In genomic region chr3:46895204-46895660, GRCh38 we compare ENCODE assay signal across 8 cellular contexts. TPM values are rescaled to one million over a fixed set of nuclear protein-coding genes. Genes with fewer than 3 reads are reported as not detected.
DNase-seq lines count a peak whose midpoint lies in the region; ATAC-seq and TF ChIP-seq lines count a peak whose summit lies in the region.
"Had no signal": no experiment of that assay in that cellular context is flagged by ENCODE, and none has a peak within 500 bp of the region (broad histone marks: within the 10 kb centered on the region; RNA-seq: fewer than 3 reads in every experiment).

No MANE protein-coding gene starts in this region.

- TF ChIP-seq CTCF in GM13977 (IDR thresholded peaks at IDR 0.05; ENCODE audit: extremely low read depth, insufficient read depth, missing control alignments) (peak; percentile 93), epithelial cell of esophagus (IDR thresholded peaks at IDR 0.05; ENCODE audit: insufficient read depth, low read depth, low read length, missing control alignments) (peak; percentile 87)

- ATAC-seq in natural killer cell treated with Interleukin-12 subunit alpha and Interleukin-12 subunit beta and Interleukin-15 and Interleukin-18, amount 100 ng/mL, for 72 hours = peak; percentile 61 to 68
- peak; percentile 80 for ATAC-seq in stimulated activated naive CD8-positive, alpha-beta T cell treated with anti-CD3 and anti-CD28 coated beads, Interleukin-15, amount 100 ng/mL, for 72 hours

- in situ Hi-C loops in GM13977 (cut with MboI; ENCODE audit: low pct_unique_long_range_greater_than_20kb, low sequenced_read_pairs, unreplicated experiment) = loop anchor here (10.0 kb wide), 1 partner anchor 180 kb away; the partner anchor contains the start of gene PRSS50

- H3K4me1 Mint-ChIP-seq in natural killer cell treated with Interleukin-12 subunit alpha and Interleukin-12 subunit beta and Interleukin-15 and Interleukin-18, amount 100 ng/mL, for 72 hours (ENCODE audit: low read depth in 2 of 2) = peaks cover 12 to 15% of the 10 kb centered on the region in 2 donors
- H3K4me1 Mint-ChIP-seq in stimulated activated naive CD8-positive, alpha-beta T cell treated with anti-CD3 and anti-CD28 coated beads, Interleukin-15, amount 100 ng/mL, for 72 hours = peaks cover 21% of the 10 kb centered on the region

- H3K36me3 Mint-ChIP-seq in natural killer cell treated with Interleukin-12 subunit alpha and Interleukin-12 subunit beta and Interleukin-15 and Interleukin-18, amount 100 ng/mL, for 72 hours = no peaks in the 10 kb centered on the region

- DNase-seq in GM13977 (ENCODE audit: low spot score) (peak; percentile 87), NCI-H69 (lab: John Stamatoyannopoulos, UW) (peak; percentile 64), epithelial cell of esophagus (ENCODE audit: low read depth) (peak; percentile 65), NCI-H510A treated with DMSO at 0.1 percent for 48 hours (lab: John Stamatoyannopoulos, UW) (no peak)
- peak; percentile 46 to 67 (median 61) for DNase-seq in activated CD8-positive, alpha-beta memory T cell treated with anti-CD3 and anti-CD28 coated beads for 48 hours (ENCODE audit: low read depth in 2 of 3, low spot score in 2 of 3)
- peak; percentile 66 for DNase-seq in natural killer cell treated with Interleukin-12 subunit alpha and Interleukin-12 subunit beta and Interleukin-15 and Interleukin-18, amount 100 ng/mL, for 72 hours (ENCODE audit: low spot score)
- peak; percentile 74 to 75 for DNase-seq in stimulated activated naive CD8-positive, alpha-beta T cell treated with anti-CD3 and anti-CD28 coated beads, Interleukin-15, amount 100 ng/mL, for 72 hours

- no peak overlapping the region for H3K4me3 ChIP-seq in epithelial cell of esophagus (ENCODE audit: low read length)

- H3K27me3 Mint-ChIP-seq in natural killer cell treated with Interleukin-12 subunit alpha and Interleukin-12 subunit beta and Interleukin-15 and Interleukin-18, amount 100 ng/mL, for 72 hours = peaks cover 17% of the 10 kb centered on the region in 2 donors
- peaks cover 89% of the 10 kb centered on the region for H3K27me3 Mint-ChIP-seq in stimulated activated naive CD8-positive, alpha-beta T cell treated with anti-CD3 and anti-CD28 coated beads, Interleukin-15, amount 100 ng/mL, for 72 hours

- no peak overlapping the region for H3K27ac Mint-ChIP-seq in natural killer cell treated with Interleukin-12 subunit alpha and Interleukin-12 subunit beta and Interleukin-15 and Interleukin-18, amount 100 ng/mL, for 72 hours
- H3K27ac Mint-ChIP-seq in stimulated activated naive CD8-positive, alpha-beta T cell treated with anti-CD3 and anti-CD28 coated beads, Interleukin-15, amount 100 ng/mL, for 72 hours = peak overlapping the region in 1 of 2 donors; percentile 57
- H3K27ac Mint-ChIP-seq: dendritic cell treated with granulocyte-macrophage colony-stimulating factor and Interleukin-4, amounts not matched to agents 40 ng/mL and 50 ng/mL, for 4 days had no signal

- no peak overlapping the region for H3K4me3 Mint-ChIP-seq in natural killer cell treated with Interleukin-12 subunit alpha and Interleukin-12 subunit beta and Interleukin-15 and Interleukin-18, amount 100 ng/mL, for 72 hours
- H3K4me3 Mint-ChIP-seq in stimulated activated naive CD8-positive, alpha-beta T cell treated with anti-CD3 and anti-CD28 coated beads, Interleukin-15, amount 100 ng/mL, for 72 hours = no peak overlapping the region
- H3K4me3 Mint-ChIP-seq: dendritic cell treated with granulocyte-macrophage colony-stimulating factor and Interleukin-4, amounts not matched to agents 40 ng/mL and 50 ng/mL, for 4 days had no signal

- no peaks in the 10 kb centered on the region for H3K9me3 Mint-ChIP-seq in natural killer cell treated with Interleukin-12 subunit alpha and Interleukin-12 subunit beta and Interleukin-15 and Interleukin-18, amount 100 ng/mL, for 72 hours
- H3K9me3 Mint-ChIP-seq in stimulated activated naive CD8-positive, alpha-beta T cell treated with anti-CD3 and anti-CD28 coated beads, Interleukin-15, amount 100 ng/mL, for 72 hours = no peaks in the 10 kb centered on the region
- H3K9me3 Mint-ChIP-seq: dendritic cell treated with granulocyte-macrophage colony-stimulating factor and Interleukin-4, amounts not matched to agents 40 ng/mL and 50 ng/mL, for 4 days had no signal

RNA-seq across cellular contexts. Expression of gene PTH1R, which starts 17.7 kb away (rescaled TPM):
- total RNA-seq in natural killer cell treated with Interleukin-12 subunit alpha and Interleukin-12 subunit beta and Interleukin-15 and Interleukin-18, amount 100 ng/mL, for 72 hours = not detected

RNA-seq across cellular contexts. Expression of gene MYL3, which starts 32.0 kb away (rescaled TPM):
- not detected for total RNA-seq in natural killer cell treated with Interleukin-12 subunit alpha and Interleukin-12 subunit beta and Interleukin-15 and Interleukin-18, amount 100 ng/mL, for 72 hours
